ENCODE assay signal across 16 cellular contexts in the genomic region with DNA sequence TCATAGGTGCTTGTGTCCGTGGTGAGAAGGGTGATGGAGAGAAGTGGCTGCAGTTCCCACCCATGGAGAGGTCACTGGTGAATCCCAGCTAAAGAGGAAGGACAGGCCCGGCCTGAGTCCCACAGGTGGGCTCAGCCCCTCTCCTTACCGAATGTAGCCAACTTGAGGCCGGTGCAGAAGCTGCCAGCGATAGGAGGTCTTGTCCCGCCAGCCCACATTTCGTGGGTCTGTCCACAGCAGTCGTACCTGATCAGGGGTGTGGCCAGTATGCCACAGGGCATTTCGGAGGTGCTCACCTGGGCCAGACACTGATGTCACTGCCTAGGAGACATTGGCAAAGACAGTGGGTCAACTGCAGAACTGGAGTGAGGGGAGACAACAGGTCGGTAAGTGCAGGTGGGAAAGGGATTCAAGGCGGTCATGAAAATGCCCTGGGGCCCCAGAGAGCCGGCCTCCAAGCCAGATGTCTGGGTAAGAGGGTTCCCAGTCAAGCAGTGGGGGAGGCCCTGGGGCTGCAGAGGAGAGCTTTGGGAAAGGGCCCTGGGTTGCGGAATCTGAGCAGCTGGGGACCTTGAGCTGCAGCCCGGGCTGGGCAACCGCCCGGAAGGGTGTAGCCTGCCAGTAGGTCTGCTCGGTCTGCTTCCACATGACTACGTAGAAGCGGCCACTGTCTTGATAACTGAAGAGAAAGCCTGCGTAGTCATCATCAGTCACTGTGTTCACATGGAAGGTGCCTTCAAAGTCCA. TPM values are rescaled to one million over a fixed set of nuclear protein-coding genes. Genes with fewer than 3 reads are reported as not detected.
DNase-seq lines count a peak whose midpoint lies in the region; ATAC-seq and TF ChIP-seq lines count a peak whose summit lies in the region.
"Had no signal": no experiment of that assay in that cellular context is flagged by ENCODE, and none has a peak within 500 bp of the region (broad histone marks: within the 10 kb centered on the region; RNA-seq: fewer than 3 reads in every experiment).

No MANE protein-coding gene starts in this region.

- 92 to 95% methylated on average over 20 of the region's 20 CpGs for WGBS in heart right ventricle, 2 donors
- 79 to 87% methylated on average over 11 to 20 of the region's 20 CpGs for WGBS in testis, 2 donors

- TF ChIP-seq CTCF in heart right ventricle (IDR thresholded peaks at IDR 0.05) (no peak), coronary artery (IDR thresholded peaks at IDR 0.05) (no peak), testis (IDR thresholded peaks at IDR 0.05) (no peak), BE2C (IDR thresholded peaks at IDR 0.05; ENCODE audit: low read depth, low read length) (no peak)

- H3K9me3 ChIP-seq in heart right ventricle: no peaks in the 10 kb centered on the region
- no peaks in the 10 kb centered on the region for H3K9me3 ChIP-seq in testis
- H3K9me3 ChIP-seq in BE2C: no peaks in the 10 kb centered on the region
- H3K9me3 ChIP-seq: Caco-2, uterus had no signal

- peaks cover 6 to 40% (median 29%) of the 10 kb centered on the region in 9 donors for H3K4me1 ChIP-seq in heart right ventricle
- peaks cover 11% of the 10 kb centered on the region for H3K4me1 ChIP-seq in testis
- peaks cover 7% of the 10 kb centered on the region for H3K4me1 ChIP-seq in BE2C
- H3K4me1 ChIP-seq: uterus had no signal

- ATAC-seq in heart right ventricle (no peak), HG02973 (IDR thresholded peaks at IDR 0.05; ENCODE audit: unreplicated experiment) (no peak)
- ATAC-seq: activated CD8-positive, alpha-beta T cell treated with anti-CD3 and anti-CD28 coated beads, Interleukin-2, amount 10 ng/mL, durations not matched to agents 7 days and 5 days; stimulated activated naive CD8-positive, alpha-beta T cell treated with anti-CD3 and anti-CD28 coated beads, Interleukin-15, Interleukin-2, amounts not matched to agents 100 U/mL and 50 U/mL, for 24 hours had no signal

- intact Hi-C loops in cardiac septum (cut with DNase I) (no loop called here), heart right ventricle (cut with DNase I) (no loop called here), testis (cut with DNase I; ENCODE audit: low total_unique reads) (no loop called here)

- H3K27me3 ChIP-seq in heart right ventricle: no peaks in the 10 kb centered on the region
- no peaks in the 10 kb centered on the region for H3K27me3 ChIP-seq in testis
- H3K27me3 ChIP-seq in BE2C: no peaks in the 10 kb centered on the region
- H3K27me3 ChIP-seq: uterus had no signal

- H3K36me3 ChIP-seq in heart right ventricle (peaks cover 0 to 22% (median 0%) of the 10 kb centered on the region in 9 donors), testis (ENCODE audit: low read depth, missing control alignments) (no peaks in the 10 kb centered on the region), BE2C (peaks cover 20% of the 10 kb centered on the region)
- H3K36me3 ChIP-seq: uterus had no signal

- H3K27ac ChIP-seq in heart right ventricle (no peak overlapping the region), coronary artery (peak overlapping the region in 1 of 2 donors; percentile 66), testis (no peak overlapping the region)

- TF ChIP-seq POLR2A in testis (IDR thresholded peaks at IDR 0.05): no peak

- no peak overlapping the region for H3K4me3 ChIP-seq in heart right ventricle
- H3K4me3 ChIP-seq in coronary artery: no peak overlapping the region
- H3K4me3 ChIP-seq in testis: no peak overlapping the region
- no peak overlapping the region for H3K4me3 ChIP-seq in BE2C (ENCODE audit: low read depth, low read length)
- H3K4me3 ChIP-seq: uterus had no signal

- DNase-seq in cardiac septum (ENCODE audit: low spot score) (peak; percentile 41), heart right ventricle (no peak), coronary artery (ENCODE audit: low spot score) (peak; percentile 81), medulla oblongata (ENCODE audit: extremely low spot score) (peak; percentile 59), testis (peak; percentile 62), BE2C (no peak), NCI-H2107 treated with DMSO at 0.1 percent for 48 hours (lab: John Stamatoyannopoulos, UW; ENCODE audit: unreplicated experiment) (no peak)
- DNase-seq: activated CD8-positive, alpha-beta T cell treated with anti-CD3 and anti-CD28 coated beads, Interleukin-2, amount 10 ng/mL, durations not matched to agents 7 days and 5 days; activated effector memory CD4-positive, alpha-beta T cell treated with anti-CD3 and anti-CD28 coated beads, Interleukin-2, amount 50 U/mL, for 16 hours; effector CD8-positive, alpha-beta T cell; foreskin fibroblast; NCI-H1105; stimulated activated naive CD8-positive, alpha-beta T cell treated with anti-CD3 and anti-CD28 coated beads, Interleukin-15, Interleukin-2, amounts not matched to agents 100 U/mL and 50 U/mL, for 24 hours; uterus had no signal

RNA-seq across cellular contexts. Expression of a gene that starts 10.6 kb away (rescaled TPM):
- total RNA-seq in cardiac septum (11.7 TPM), heart right ventricle (1 to 10 TPM; 3.8 to 8.8 (median 6.4) TPM), testis (10 to 100 TPM; 37.1 to 68.1 TPM)
- polyA plus RNA-seq in heart right ventricle (10 to 100 TPM in 1 of 2 donors, 1 to 10 TPM in 1; 4.9 to 23.5 TPM), testis (ENCODE audit: insufficient read depth, low read depth, low replicate concordance) (82.9 TPM)
- 47.4 TPM for polyA plus RNA-seq in BE2C (2012; ENCODE audit: insufficient read depth, insufficient read length, low read depth)

RNA-seq across cellular contexts. Expression of a gene that starts 11.4 kb away (rescaled TPM):
- total RNA-seq in cardiac septum (16.4 TPM), heart right ventricle (10 to 100 TPM; 13.1 to 25.8 (median 17.1) TPM), testis (100 to 1,000 TPM in 1 of 2 donors, 10 to 100 TPM in 1; 77.1 to 118 TPM)
- polyA plus RNA-seq in heart right ventricle (10 to 100 TPM; 33.9 to 49.7 TPM), testis (ENCODE audit: insufficient read depth, low read depth, low replicate concordance) (161 TPM)
- polyA plus RNA-seq in BE2C (2012; ENCODE audit: insufficient read depth, insufficient read length, low read depth): 149 TPM

RNA-seq across cellular contexts. Expression of a gene that starts 23.4 kb away (rescaled TPM):
- total RNA-seq in cardiac septum: not detected
- under 1 TPM in 2 of 10 donors, not detected in 8; 0.10 to 0.35 TPM for total RNA-seq in heart right ventricle
- polyA plus RNA-seq in heart right ventricle: under 1 TPM; 0.04 to 0.07 TPM
- 1 to 10 TPM; 3.7 to 3.9 TPM for total RNA-seq in testis
- 4.0 TPM for polyA plus RNA-seq in testis (ENCODE audit: insufficient read depth, low read depth, low replicate concordance)
- polyA plus RNA-seq in BE2C (2012; ENCODE audit: insufficient read depth, insufficient read length, low read depth): 25.0 TPM

RNA-seq across cellular contexts. Expression of a gene that starts 24.0 kb away (rescaled TPM):
- total RNA-seq in cardiac septum (112 TPM), heart right ventricle (100 to 1,000 TPM in 9 of 10 donors, 10 to 100 TPM in 1; 96.1 to 173 (median 114) TPM), testis (100 to 1,000 TPM; 242 to 255 TPM)
- polyA plus RNA-seq in heart right ventricle (100 to 1,000 TPM; 302 to 355 TPM), testis (ENCODE audit: insufficient read depth, low read depth, low replicate concordance) (397 TPM)
- polyA plus RNA-seq in BE2C (2012; ENCODE audit: insufficient read depth, insufficient read length, low read depth): 420 TPM

RNA-seq across cellular contexts. Expression of a gene that starts 56.7 kb away (rescaled TPM):
- total RNA-seq in cardiac septum (56.3 TPM), heart right ventricle (10 to 100 TPM; 48.2 to 70.9 (median 53.4) TPM), testis (100 to 1,000 TPM in 1 of 2 donors, 10 to 100 TPM in 1; 69.9 to 104 TPM)
- polyA plus RNA-seq in heart right ventricle (100 to 1,000 TPM; 144 to 304 TPM), testis (ENCODE audit: insufficient read depth, low read depth, low replicate concordance) (77.7 TPM)
- polyA plus RNA-seq in BE2C (2012; ENCODE audit: insufficient read depth, insufficient read length, low read depth): 221 TPM

Comparison
In these comparisons a context has a peak if more than half of its experiments do, and no peak if none do; other contexts are left out.
1. DNase-seq: peak in cardiac septum (single experiment), coronary artery (single experiment), medulla oblongata (single experiment) and testis (single experiment); none in heart right ventricle (0 of 2), BE2C (single experiment) and NCI-H2107 treated with DMSO at 0.1 percent for 48 hours (single experiment).